Comparison of ENCODE assay signal across 8 cellular contexts in the genomic region with DNA sequence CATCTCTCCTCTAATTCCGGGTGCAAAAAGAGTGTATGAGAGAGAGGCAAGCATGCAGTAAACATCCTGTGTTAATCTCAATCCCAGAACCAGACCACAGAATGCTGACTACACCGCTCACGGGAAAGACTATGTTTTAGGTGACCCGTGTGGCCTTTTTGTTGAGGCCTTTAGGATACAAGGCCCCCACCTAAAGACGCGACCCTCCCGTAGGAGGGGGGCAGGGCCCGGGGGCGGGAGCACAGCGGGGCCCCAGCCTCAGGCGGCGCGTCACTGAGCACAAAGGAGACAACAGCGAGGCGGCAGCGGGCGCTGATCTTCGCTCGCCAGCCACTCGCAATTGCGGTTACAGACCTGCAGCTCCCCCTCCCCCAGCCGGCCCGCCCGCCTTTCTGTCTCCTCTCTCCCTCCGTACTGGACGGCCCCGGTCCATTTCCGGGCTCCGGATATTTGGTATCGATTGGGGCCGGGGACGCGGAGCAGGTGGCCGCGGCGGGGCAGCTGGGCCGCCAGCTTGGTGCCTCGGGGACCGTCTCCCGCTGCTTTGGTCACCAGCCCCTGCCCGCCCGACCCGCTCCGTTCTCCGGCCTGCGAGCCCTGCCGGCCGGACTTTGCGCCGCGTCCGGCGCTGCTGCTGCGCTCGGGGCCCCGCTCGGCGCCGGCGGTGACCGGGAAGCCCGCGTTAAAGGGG. TPM values are rescaled to one million over a fixed set of nuclear protein-coding genes. Genes with fewer than 3 reads are reported as not detected.
DNase-seq lines count a peak whose midpoint lies in the region; ATAC-seq and TF ChIP-seq lines count a peak whose summit lies in the region.

A gene with protein sequence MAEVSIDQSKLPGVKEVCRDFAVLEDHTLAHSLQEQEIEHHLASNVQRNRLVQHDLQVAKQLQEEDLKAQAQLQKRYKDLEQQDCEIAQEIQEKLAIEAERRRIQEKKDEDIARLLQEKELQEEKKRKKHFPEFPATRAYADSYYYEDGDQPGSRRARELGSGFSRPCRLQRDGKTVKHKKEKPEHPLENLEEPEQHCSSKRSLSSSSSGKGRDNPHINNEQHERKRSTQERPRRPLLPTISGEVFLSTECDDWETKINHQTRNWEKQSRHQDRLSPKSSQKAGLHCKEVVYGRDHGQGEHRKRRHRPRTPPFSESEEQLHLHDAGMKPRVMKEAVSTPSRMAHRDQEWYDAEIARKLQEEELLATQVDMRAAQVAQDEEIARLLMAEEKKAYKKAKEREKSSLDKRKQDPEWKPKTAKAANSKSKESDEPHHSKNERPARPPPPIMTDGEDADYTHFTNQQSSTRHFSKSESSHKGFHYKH (plus strand): TSS at position 432 of the 691 bp plus-strand sequence. CDS start 281 bp downstream, outside the sequence.

- no TSS peak for BruUV-seq in Caco-2 (replicated peaks; lab: Mats Ljungman, UMichigan)

- peak within 1 kb of the TSS; percentile 13 for H2BK120ac ChIP-seq in mesendoderm (ENCODE audit: low read depth, low read length)

- H3K4me1 ChIP-seq in Caco-2 (peaks cover 26% of the 10 kb centered on the region), mesendoderm (ENCODE audit: control insufficient read depth, low read depth, low read length) (peaks cover 10% of the 10 kb centered on the region)

- peak within 1 kb of the TSS; percentile 86 for H3K9ac ChIP-seq in mesendoderm (ENCODE audit: low read length)

- H3K79me1 ChIP-seq in mesendoderm (ENCODE audit: low read length) = peaks cover 1% of the 10 kb centered on the region

- H4K5ac ChIP-seq in mesendoderm (ENCODE audit: low read length) = no peak within 1 kb of the TSS

- peaks cover 18% of the 10 kb centered on the region for H3K79me2 ChIP-seq in mesendoderm (ENCODE audit: control insufficient read depth, insufficient read depth, low read length)

- H3K4me2 ChIP-seq in mesendoderm (ENCODE audit: low read length) = peak within 1 kb of the TSS; percentile 81

- H3K36me3 Mint-ChIP-seq in Caco-2 (ENCODE audit: insufficient read depth, unreplicated experiment) = peaks cover 20% of the 10 kb centered on the region
- peaks cover 2% of the 10 kb centered on the region for H3K36me3 Mint-ChIP-seq in activated CD8-positive, alpha-beta memory T cell treated with anti-CD3 and anti-CD28 coated beads, Interleukin-2, amount 10 ng/mL, durations not matched to agents 7 days and 5 days

- H2BK5ac ChIP-seq in mesendoderm (ENCODE audit: low read length) = peak within 1 kb of the TSS; percentile 13

- H3K56ac ChIP-seq in mesendoderm (ENCODE audit: low read length) = peak within 1 kb of the TSS; percentile 89

- peak within 1 kb of the TSS; percentile 82 for H3K27ac ChIP-seq in mesendoderm (ENCODE audit: low read depth, low read length)

- peak within 1 kb of the TSS; percentile 69 for H3K27ac Mint-ChIP-seq in Caco-2 (ENCODE audit: unreplicated experiment)
- H3K27ac Mint-ChIP-seq in activated CD8-positive, alpha-beta memory T cell treated with anti-CD3 and anti-CD28 coated beads, Interleukin-2, amount 10 ng/mL, durations not matched to agents 7 days and 5 days = peak within 1 kb of the TSS; percentile 69

- H2BK15ac ChIP-seq in mesendoderm (replicated peaks; ENCODE audit: low read depth) = no peak within 1 kb of the TSS

- CTCF ChIA-PET in Caco-2 (lab: Charles Lee) = interaction anchor here (0.7 kb wide), 1 partner anchor 13 kb away, joined by 3 read pairs; no protein-coding TSS in a partner anchor
- CTCF ChIA-PET in activated CD8-positive, alpha-beta memory T cell treated with anti-CD3 and anti-CD28 coated beads, Interleukin-2, amount 10 ng/mL, durations not matched to agents 7 days and 5 days (lab: Charles Lee) = no interaction called here

- H3K9me3 Mint-ChIP-seq in Caco-2 (ENCODE audit: unreplicated experiment) = no peaks in the 10 kb centered on the region
- H3K9me3 Mint-ChIP-seq in activated CD8-positive, alpha-beta memory T cell treated with anti-CD3 and anti-CD28 coated beads, Interleukin-2, amount 10 ng/mL, durations not matched to agents 7 days and 5 days (ENCODE audit: low read depth) = no peaks in the 10 kb centered on the region

- H3K36me3 ChIP-seq in Caco-2 (ENCODE audit: control insufficient read depth, insufficient read depth, low read length) (no peaks in the 10 kb centered on the region), mesendoderm (ENCODE audit: control insufficient read depth, insufficient read depth, low read length) (no peaks in the 10 kb centered on the region)

- WGBS in mesendoderm (ENCODE audit: extremely low coverage, insufficient coverage, low lambda C conversion rate) = no CpG with 5 or more reads among the region's 63 CpGs

- POLR2A ChIA-PET in Caco-2 (lab: Charles Lee) = interaction anchor here (1.7 kb wide), 1 partner anchor 16 kb away, joined by 9 read pairs; no protein-coding TSS in a partner anchor

- TF ChIP-seq CTCF in Caco-2 (IDR thresholded peaks at IDR 0.05; ENCODE audit: insufficient read depth in 1 of 2, low read depth in 1 of 2, low read length in 1 of 2, severe bottlenecking in 1 of 2, unreplicated experiment in 1 of 2) = no peak

- H3K23ac ChIP-seq in mesendoderm (ENCODE audit: low read length) = no peak within 1 kb of the TSS

- H3K4me3 Mint-ChIP-seq in Caco-2 (ENCODE audit: unreplicated experiment) = peak within 1 kb of the TSS; percentile 73
- peak within 1 kb of the TSS; percentile 70 for H3K4me3 Mint-ChIP-seq in activated CD8-positive, alpha-beta memory T cell treated with anti-CD3 and anti-CD28 coated beads, Interleukin-2, amount 10 ng/mL, durations not matched to agents 7 days and 5 days

- H3K27me3 ChIP-seq in Caco-2 (replicated peaks; ENCODE audit: control insufficient read depth, insufficient read depth, low read length) (no peaks in the 10 kb centered on the region), mesendoderm (ENCODE audit: insufficient read depth, low read length, poor library complexity) (no peaks in the 10 kb centered on the region)

- H3K4me3 ChIP-seq in Caco-2 (ENCODE audit: low read depth, low read length) = peak within 1 kb of the TSS; percentile 50
- H3K4me3 ChIP-seq in mesendoderm (ENCODE audit: low read length) = peak within 1 kb of the TSS; percentile 61

- peak within 1 kb of the TSS; percentile 7 for H4K8ac ChIP-seq in mesendoderm (ENCODE audit: low read depth, low read length)

- H3K18ac ChIP-seq in mesendoderm (ENCODE audit: low read length) = peak within 1 kb of the TSS; percentile 88

- H3K4ac ChIP-seq in mesendoderm (ENCODE audit: low read depth, low read length) = peak within 1 kb of the TSS; percentile 81

- peaks cover 31% of the 10 kb centered on the region for H3K4me1 Mint-ChIP-seq in Caco-2 (ENCODE audit: low read depth, unreplicated experiment)
- H3K4me1 Mint-ChIP-seq in activated CD8-positive, alpha-beta memory T cell treated with anti-CD3 and anti-CD28 coated beads, Interleukin-2, amount 10 ng/mL, durations not matched to agents 7 days and 5 days = peaks cover 16% of the 10 kb centered on the region

- no peak within 1 kb of the TSS for H2AK5ac ChIP-seq in mesendoderm (ENCODE audit: low read length)

- DNase-seq in Caco-2 = peak; percentile 80 to 84
- DNase-seq in NCI-H748 treated with DMSO at 0.1 percent for 48 hours (lab: John Stamatoyannopoulos, UW) = peak; percentile 13
- peak; percentile 68 for DNase-seq in activated CD8-positive, alpha-beta memory T cell treated with anti-CD3 and anti-CD28 coated beads, Interleukin-2, amount 10 ng/mL, durations not matched to agents 7 days and 5 days
- peak; percentile 61 for DNase-seq in epidermal melanocyte (ENCODE audit: insufficient read length, low spot score)
- peak; percentile 90 for DNase-seq in mesendoderm
- DNase-seq in stimulated activated naive CD8-positive, alpha-beta T cell treated with anti-CD3 and anti-CD28 coated beads, Interleukin-15, Interleukin-2, amounts not matched to agents 100 U/mL and 50 U/mL, for 24 hours = peak; percentile 61

- intact Hi-C loops in Caco-2 (cut with micrococcal nuclease; ENCODE audit: unreplicated experiment) = no loop called here

- H3K9me3 ChIP-seq in Caco-2 = no peaks in the 10 kb centered on the region

- no peaks in the 10 kb centered on the region for H3K27me3 Mint-ChIP-seq in Caco-2 (ENCODE audit: insufficient read depth, unreplicated experiment)
- H3K27me3 Mint-ChIP-seq in activated CD8-positive, alpha-beta memory T cell treated with anti-CD3 and anti-CD28 coated beads, Interleukin-2, amount 10 ng/mL, durations not matched to agents 7 days and 5 days = peaks cover 18% of the 10 kb centered on the region

- ATAC-seq in GM19463 (IDR thresholded peaks at IDR 0.05; ENCODE audit: unreplicated experiment) (peak; percentile 74), HG03521 (IDR thresholded peaks at IDR 0.05; ENCODE audit: unreplicated experiment) (peak; percentile 74)
- peak; percentile 72 for ATAC-seq in activated CD8-positive, alpha-beta memory T cell treated with anti-CD3 and anti-CD28 coated beads, Interleukin-2, amount 10 ng/mL, durations not matched to agents 7 days and 5 days
- peak; percentile 52 for ATAC-seq in stimulated activated naive CD8-positive, alpha-beta T cell treated with anti-CD3 and anti-CD28 coated beads, Interleukin-15, Interleukin-2, amounts not matched to agents 100 U/mL and 50 U/mL, for 24 hours

RNA-seq across cellular contexts. Expression of the gene that starts here (rescaled TPM):
- 49.5 and 53.1 TPM in 2 replicates for total RNA-seq in Caco-2 (2022)
- total RNA-seq in activated CD8-positive, alpha-beta memory T cell treated with anti-CD3 and anti-CD28 coated beads, Interleukin-2, amount 10 ng/mL, durations not matched to agents 7 days and 5 days = 10 to 100 TPM; 11.8 to 21.3 TPM
- polyA plus RNA-seq in mesendoderm (2013, experiment 1 of 2) = 28.5 TPM
- polyA plus RNA-seq in mesendoderm (2013, experiment 2 of 2) = 29.1 TPM

Comparison
In these comparisons a context has a peak if more than half of its experiments do, and no peak if none do; other contexts are left out.
1. Peak in every context shown above with its lines: DNase-seq, ATAC-seq, H3K4me3 ChIP-seq and H3K27ac ChIP-seq.
2. DNase-seq: peak in every context shown above with its lines; median percentile 90 in mesendoderm; 82 in Caco-2; 68 in activated CD8-positive, alpha-beta memory T cell treated with anti-CD3 and anti-CD28 coated beads, Interleukin-2, amount 10 ng/mL, durations not matched to agents 7 days and 5 days; 61 in epidermal melanocyte; 61 in stimulated activated naive CD8-positive, alpha-beta T cell treated with anti-CD3 and anti-CD28 coated beads, Interleukin-15, Interleukin-2, amounts not matched to agents 100 U/mL and 50 U/mL, for 24 hours; 13 in NCI-H748 treated with DMSO at 0.1 percent for 48 hours.